In genomic region chr3:19885468-19885867, GRCh38 we compare ENCODE assay signal across 8 cellular contexts. TPM values are rescaled to one million over a fixed set of nuclear protein-coding genes. Genes with fewer than 3 reads are reported as not detected.
DNase-seq lines count a peak whose midpoint lies in the region; ATAC-seq and TF ChIP-seq lines count a peak whose summit lies in the region.

No MANE protein-coding gene starts in this region.

- H3K4me3 Mint-ChIP-seq in T-helper 17 cell = no peak overlapping the region
- no peak overlapping the region for H3K4me3 Mint-ChIP-seq in stimulated activated effector memory CD8-positive, alpha-beta T cell treated with anti-CD3 and anti-CD28 coated beads, Interleukin-12 subunit alpha, Interleukin-12 subunit beta, amount 100 ng/mL, for 72 hours

- H3K4me3 ChIP-seq in HL-60 (replicated peaks; ENCODE audit: insufficient read depth, low read length) = no peak overlapping the region

- DNase-seq in 8988T (peak; percentile 21), ELF-1 (ENCODE audit: low read depth, low spot score) (peak; percentile 24), HL-60 (ENCODE audit: low read depth in 1 of 2, low spot score in 1 of 2) (no peak), T-helper 17 cell (no peak), foreskin keratinocyte (no peak)
- DNase-seq in stimulated activated effector memory CD8-positive, alpha-beta T cell treated with anti-CD3 and anti-CD28 coated beads, Interleukin-12 subunit alpha, Interleukin-12 subunit beta, amount 100 ng/mL, for 72 hours (ENCODE audit: low spot score in 2 of 2) = no peak

- no peaks in the 10 kb centered on the region for H3K9me3 ChIP-seq in T-helper 17 cell (ENCODE audit: control insufficient read depth, low read length, poor library complexity, severe bottlenecking)

- H3K4me1 ChIP-seq in foreskin keratinocyte = peaks cover 6% of the 10 kb centered on the region

- H3K9me3 Mint-ChIP-seq in stimulated activated effector memory CD8-positive, alpha-beta T cell treated with anti-CD3 and anti-CD28 coated beads, Interleukin-12 subunit alpha, Interleukin-12 subunit beta, amount 100 ng/mL, for 72 hours = no peaks in the 10 kb centered on the region

- H3K4me1 Mint-ChIP-seq in T-helper 17 cell = peaks cover 4% of the 10 kb centered on the region
- H3K4me1 Mint-ChIP-seq in stimulated activated effector memory CD8-positive, alpha-beta T cell treated with anti-CD3 and anti-CD28 coated beads, Interleukin-12 subunit alpha, Interleukin-12 subunit beta, amount 100 ng/mL, for 72 hours = no peaks in the 10 kb centered on the region

- no peaks in the 10 kb centered on the region for H3K27me3 Mint-ChIP-seq in T-helper 17 cell

- no peak overlapping the region for H3K27ac ChIP-seq in HL-60 (replicated peaks)
- no peak overlapping the region for H3K27ac ChIP-seq in foreskin keratinocyte

- peak overlapping the region; percentile 65 for H3K27ac Mint-ChIP-seq in T-helper 17 cell
- H3K27ac Mint-ChIP-seq in stimulated activated effector memory CD8-positive, alpha-beta T cell treated with anti-CD3 and anti-CD28 coated beads, Interleukin-12 subunit alpha, Interleukin-12 subunit beta, amount 100 ng/mL, for 72 hours = no peak overlapping the region

- no peak for ATAC-seq in T-helper 17 cell
- peak; percentile 8 for ATAC-seq in foreskin keratinocyte
- ATAC-seq in stimulated activated effector memory CD8-positive, alpha-beta T cell treated with anti-CD3 and anti-CD28 coated beads, Interleukin-12 subunit alpha, Interleukin-12 subunit beta, amount 100 ng/mL, for 72 hours = peak; percentile 67
- ATAC-seq in HG03342 (IDR thresholded peaks at IDR 0.05; ENCODE audit: unreplicated experiment) = no peak
- ATAC-seq in GM21515 (IDR thresholded peaks at IDR 0.05; ENCODE audit: unreplicated experiment) = no peak

- H3K36me3 Mint-ChIP-seq in T-helper 17 cell (ENCODE audit: low read depth) = no peaks in the 10 kb centered on the region
- no peaks in the 10 kb centered on the region for H3K36me3 Mint-ChIP-seq in stimulated activated effector memory CD8-positive, alpha-beta T cell treated with anti-CD3 and anti-CD28 coated beads, Interleukin-12 subunit alpha, Interleukin-12 subunit beta, amount 100 ng/mL, for 72 hours

- H3K27me3 ChIP-seq in HL-60 (ENCODE audit: insufficient read depth, poor library complexity, severe bottlenecking) (no peaks in the 10 kb centered on the region), foreskin keratinocyte (no peaks in the 10 kb centered on the region)

- TF ChIP-seq CTCF in HL-60 (IDR thresholded peaks at IDR 0.05; ENCODE audit: insufficient read depth, low read length) (peak; percentile 12), foreskin keratinocyte (conservative IDR thresholded peaks at IDR 0.05) (peak; percentile 75)

RNA-seq across cellular contexts. Expression of gene EFHB, which starts 48.5 kb away (rescaled TPM):
- total RNA-seq in T-helper 17 cell (1 to 10 TPM in 1 of 2 donors, under 1 TPM in 1; 0.68 to 1.0 TPM), foreskin keratinocyte (0.24 TPM in 1 of 2 replicates, not detected in the other)
- polyA plus RNA-seq in foreskin keratinocyte = 0.18 and 0.34 TPM in 2 replicates

Comparison
In these comparisons a context has a peak if more than half of its experiments do, and no peak if none do; other contexts are left out.
1. DNase-seq: peak in 8988T (single experiment) and ELF-1 (single experiment); none in HL-60 (0 of 2), T-helper 17 cell (0 of 3), foreskin keratinocyte (0 of 2) and stimulated activated effector memory CD8-positive, alpha-beta T cell treated with anti-CD3 and anti-CD28 coated beads, Interleukin-12 subunit alpha, Interleukin-12 subunit beta, amount 100 ng/mL, for 72 hours (0 of 2).
2. ATAC-seq: peak in foreskin keratinocyte (single experiment) and stimulated activated effector memory CD8-positive, alpha-beta T cell treated with anti-CD3 and anti-CD28 coated beads, Interleukin-12 subunit alpha, Interleukin-12 subunit beta, amount 100 ng/mL, for 72 hours (single experiment); none in T-helper 17 cell (single experiment), HG03342 (single experiment) and GM21515 (single experiment).